10 cellular contexts compared by ENCODE assay signal in the genomic region with DNA sequence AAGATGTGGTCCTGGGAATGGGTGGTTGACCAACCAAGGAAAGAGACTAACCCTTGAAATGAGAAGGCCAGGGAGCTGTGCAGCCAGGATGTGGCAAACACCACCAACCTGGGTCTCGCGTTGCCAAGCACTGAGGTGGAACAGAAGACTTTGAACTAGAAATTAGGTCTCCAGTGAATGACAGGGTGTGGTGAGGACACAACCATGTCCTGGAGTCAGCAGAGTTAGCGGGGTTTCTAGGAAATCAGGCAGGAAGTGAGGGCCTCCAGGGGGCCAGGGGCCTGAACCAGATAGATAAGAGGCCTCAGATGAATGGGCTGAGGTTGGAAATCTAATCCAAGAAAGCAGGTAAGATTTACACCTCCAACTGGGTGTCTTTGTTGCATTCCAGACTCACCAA.
DNase-seq lines count a peak whose midpoint lies in the region; TF ChIP-seq lines count a peak whose summit lies in the region.
"Had no signal": no experiment of that assay in that cellular context is flagged by ENCODE, and none has a peak within 500 bp of the region (broad histone marks: within the 10 kb centered on the region; RNA-seq: fewer than 3 reads in every experiment).

No MANE protein-coding gene starts in this region.

- H3K23ac ChIP-seq in trophoblast cell (ENCODE audit: low read length): no peak overlapping the region

- CTCF ChIA-PET in activated CD4-positive, alpha-beta memory T cell treated with anti-CD3 and anti-CD28 coated beads, Interleukin-2, amount 10 ng/mL, durations not matched to agents 7 days and 5 days (lab: Charles Lee): no interaction called here

- no peak overlapping the region for H4K91ac ChIP-seq in trophoblast cell (ENCODE audit: low read depth, low read length)

- H3K4me1 ChIP-seq in trophoblast cell (ENCODE audit: control insufficient read depth in 1 of 2, insufficient read depth in 2 of 2, low read length in 2 of 2): no peaks in the 10 kb centered on the region

- H3K27me3 Mint-ChIP-seq in activated CD4-positive, alpha-beta memory T cell treated with anti-CD3 and anti-CD28 coated beads, Interleukin-2, amount 10 ng/mL, durations not matched to agents 7 days and 5 days: peaks cover 2% of the 10 kb centered on the region
- peaks cover 4 to 8% (median 5%) of the 10 kb centered on the region in 3 donors for H3K27me3 Mint-ChIP-seq in immature natural killer cell (ENCODE audit: low read depth in 3 of 3)

- H3K36me3 ChIP-seq in trophoblast cell (ENCODE audit: control insufficient read depth in 1 of 2, insufficient read depth in 2 of 2, low read length in 2 of 2): no peaks in the 10 kb centered on the region

- POLR2A ChIA-PET in activated CD4-positive, alpha-beta memory T cell treated with anti-CD3 and anti-CD28 coated beads, Interleukin-2, amount 10 ng/mL, durations not matched to agents 7 days and 5 days (lab: Charles Lee): interaction anchor here (0.9 to 2.2 kb wide), 3 partner anchors 28 to 597 kb away, joined by 3 to 11 read pairs (median 5); no protein-coding TSS in a partner anchor

- no peaks in the 10 kb centered on the region for H3K36me3 Mint-ChIP-seq in activated CD4-positive, alpha-beta memory T cell treated with anti-CD3 and anti-CD28 coated beads, Interleukin-2, amount 10 ng/mL, durations not matched to agents 7 days and 5 days (ENCODE audit: low read depth)
- H3K36me3 Mint-ChIP-seq in immature natural killer cell: no peaks in the 10 kb centered on the region

- H3K18ac ChIP-seq in trophoblast cell (ENCODE audit: low read length): no peak overlapping the region

- H2BK5ac ChIP-seq in trophoblast cell (ENCODE audit: low read depth, low read length, poor library complexity): no peak overlapping the region

- H3K27ac ChIP-seq in trophoblast cell (ENCODE audit: low read depth, low read length): no peak overlapping the region

- H3K4me3 Mint-ChIP-seq in activated CD4-positive, alpha-beta memory T cell treated with anti-CD3 and anti-CD28 coated beads, Interleukin-2, amount 10 ng/mL, durations not matched to agents 7 days and 5 days: peak overlapping the region; percentile 10
- peak overlapping the region in 4 of 5 donors; percentile 15 to 49 (median 26) for H3K4me3 Mint-ChIP-seq in immature natural killer cell

- no peaks in the 10 kb centered on the region for H3K9me3 Mint-ChIP-seq in activated CD4-positive, alpha-beta memory T cell treated with anti-CD3 and anti-CD28 coated beads, Interleukin-2, amount 10 ng/mL, durations not matched to agents 7 days and 5 days
- H3K9me3 Mint-ChIP-seq in immature natural killer cell: peaks cover 0 to 2% (median 0%) of the 10 kb centered on the region in 6 donors

- TF ChIP-seq CTCF in GM20000 (IDR thresholded peaks at IDR 0.05; ENCODE audit: extremely low read depth, missing control alignments): no peak

- peak overlapping the region; percentile 80 for H3K27ac Mint-ChIP-seq in activated CD4-positive, alpha-beta memory T cell treated with anti-CD3 and anti-CD28 coated beads, Interleukin-2, amount 10 ng/mL, durations not matched to agents 7 days and 5 days
- no peak overlapping the region for H3K27ac Mint-ChIP-seq in immature natural killer cell

- H3K4ac ChIP-seq in trophoblast cell (ENCODE audit: low read depth, low read length): no peak overlapping the region

- H3K14ac ChIP-seq in trophoblast cell (ENCODE audit: low read length): no peak overlapping the region

- H3K9ac ChIP-seq in trophoblast cell (ENCODE audit: low read length): no peak overlapping the region

- no peak overlapping the region for H2AFZ ChIP-seq in trophoblast cell (ENCODE audit: insufficient read depth, low read length, poor library complexity)

- no peak overlapping the region for H3K4me3 ChIP-seq in trophoblast cell (ENCODE audit: low read depth, low read length)

- peaks cover 31% of the 10 kb centered on the region for H3K4me1 Mint-ChIP-seq in activated CD4-positive, alpha-beta memory T cell treated with anti-CD3 and anti-CD28 coated beads, Interleukin-2, amount 10 ng/mL, durations not matched to agents 7 days and 5 days
- peaks cover 28 to 32% of the 10 kb centered on the region in 2 donors for H3K4me1 Mint-ChIP-seq in immature natural killer cell

- no peak overlapping the region for H2BK120ac ChIP-seq in trophoblast cell (ENCODE audit: insufficient read depth, low read length, poor library complexity)

- no peaks in the 10 kb centered on the region for H3K79me2 ChIP-seq in trophoblast cell (ENCODE audit: control insufficient read depth, insufficient read depth, low read length, poor library complexity)

- H3K9me3 ChIP-seq in trophoblast cell (ENCODE audit: insufficient read depth, low read depth, low read length): peaks cover 13% of the 10 kb centered on the region

- H3K79me1 ChIP-seq in trophoblast cell (ENCODE audit: low read length): no peaks in the 10 kb centered on the region

- no peaks in the 10 kb centered on the region for H3K27me3 ChIP-seq in trophoblast cell (ENCODE audit: insufficient read depth, low read length)

- peak; percentile 2 to 12 for DNase-seq in stimulated activated CD8-positive, alpha-beta memory T cell treated with anti-CD3 and anti-CD28 coated beads, Interleukin-15, amount 100 ng/mL, for 48 hours (ENCODE audit: low read depth in 2 of 2)
- DNase-seq in stimulated activated CD8-positive, alpha-beta memory T cell treated with anti-CD3 and anti-CD28 coated beads, Interleukin-4, amount 100 ng/mL, for 48 hours: no peak
- peak; percentile 70 for DNase-seq in activated CD4-positive, alpha-beta memory T cell treated with anti-CD3 and anti-CD28 coated beads, Interleukin-2, amount 10 ng/mL, durations not matched to agents 7 days and 5 days
- DNase-seq in immature natural killer cell (peak; percentile 16 to 27 (median 18)), NCI-H2171 (lab: John Stamatoyannopoulos, UW) (no peak), GM20000 (ENCODE audit: low spot score) (no peak), NCI-H2196 (lab: John Stamatoyannopoulos, UW; ENCODE audit: unreplicated experiment) (no peak), trophoblast cell (no peak)
- DNase-seq: NCI-H2171 treated with DMSO at 0.1 percent for 48 hours, PC-3 had no signal

- H4K8ac ChIP-seq in trophoblast cell (ENCODE audit: low read depth, low read length): no peak overlapping the region

- H2AK5ac ChIP-seq in trophoblast cell (ENCODE audit: low read length): no peak overlapping the region

- H2BK12ac ChIP-seq in trophoblast cell (ENCODE audit: low read length): no peak overlapping the region

- H3K4me2 ChIP-seq in trophoblast cell (ENCODE audit: low read length): no peak overlapping the region

- no CpG with 5 or more reads among the region's 3 CpGs for WGBS in trophoblast cell (ENCODE audit: extremely low coverage, insufficient coverage, insufficient read length)

- no peak overlapping the region for H4K12ac ChIP-seq in trophoblast cell (ENCODE audit: low read depth, low read length)

Comparison
In these comparisons a context has a peak if more than half of its experiments do, and no peak if none do; other contexts are left out.
1. DNase-seq: peak in stimulated activated CD8-positive, alpha-beta memory T cell treated with anti-CD3 and anti-CD28 coated beads, Interleukin-15, amount 100 ng/mL, for 48 hours (2 of 2), activated CD4-positive, alpha-beta memory T cell treated with anti-CD3 and anti-CD28 coated beads, Interleukin-2, amount 10 ng/mL, durations not matched to agents 7 days and 5 days (single experiment) and immature natural killer cell (3 of 3); none in stimulated activated CD8-positive, alpha-beta memory T cell treated with anti-CD3 and anti-CD28 coated beads, Interleukin-4, amount 100 ng/mL, for 48 hours (single experiment), NCI-H2171 (single experiment), GM20000 (single experiment), NCI-H2196 (single experiment) and trophoblast cell (0 of 2).